ENCODE assay signal across 8 cellular contexts in genomic region chr9:127450831-127451680, GRCh38. TPM values are rescaled to one million over a fixed set of nuclear protein-coding genes. Genes with fewer than 3 reads are reported as not detected.
DNase-seq lines count a peak whose midpoint lies in the region; ATAC-seq and TF ChIP-seq lines count a peak whose summit lies in the region.

TSS of gene LRSAM1 (plus strand) at chr9:127451510. CDS start at chr9:127454528, 3,018 bp downstream.
TSS of gene RPL12 (minus strand) at chr9:127451406. CDS start at chr9:127451317, 89 bp downstream.

- peaks cover 42% of the 10 kb centered on the region for H3K36me3 ChIP-seq in upper lobe of right lung

- H3K9me3 Mint-ChIP-seq in T-helper 1 cell treated with Interleukin-12 subunit alpha and Interleukin-12 subunit beta and Interleukin-4 antibody, amounts not matched to agents 30 μg/mL and 1 μg/mL, for 36 hours: no peaks in the 10 kb centered on the region
- no peaks in the 10 kb centered on the region for H3K9me3 Mint-ChIP-seq in progenitor cell of endocrine pancreas (ENCODE audit: low read depth)

- H3K36me3 Mint-ChIP-seq in T-helper 1 cell treated with Interleukin-12 subunit alpha and Interleukin-12 subunit beta and Interleukin-4 antibody, amounts not matched to agents 30 μg/mL and 1 μg/mL, for 36 hours (ENCODE audit: low read depth): peaks cover 54% of the 10 kb centered on the region
- peaks cover 30% of the 10 kb centered on the region for H3K36me3 Mint-ChIP-seq in progenitor cell of endocrine pancreas (ENCODE audit: insufficient read depth)

- peak; percentile 27 for TF ChIP-seq CTCF in GM13977 (IDR thresholded peaks at IDR 0.05; ENCODE audit: extremely low read depth, insufficient read depth, missing control alignments)
- no peak for TF ChIP-seq CTCF in progenitor cell of endocrine pancreas (IDR thresholded peaks at IDR 0.05; ENCODE audit: unreplicated experiment)
- TF ChIP-seq CTCF in upper lobe of right lung (IDR thresholded peaks at IDR 0.05): no peak

- H3K9me3 ChIP-seq in upper lobe of right lung: no peaks in the 10 kb centered on the region

- in situ Hi-C loops in GM13977 (cut with MboI; ENCODE audit: low pct_unique_long_range_greater_than_20kb, low sequenced_read_pairs, unreplicated experiment): no loop called here

- no peaks in the 10 kb centered on the region for H3K27me3 Mint-ChIP-seq in T-helper 1 cell treated with Interleukin-12 subunit alpha and Interleukin-12 subunit beta and Interleukin-4 antibody, amounts not matched to agents 30 μg/mL and 1 μg/mL, for 36 hours (ENCODE audit: low read depth)
- H3K27me3 Mint-ChIP-seq in progenitor cell of endocrine pancreas: no peaks in the 10 kb centered on the region

- peaks cover 50% of the 10 kb centered on the region for H3K4me1 Mint-ChIP-seq in T-helper 1 cell treated with Interleukin-12 subunit alpha and Interleukin-12 subunit beta and Interleukin-4 antibody, amounts not matched to agents 30 μg/mL and 1 μg/mL, for 36 hours (ENCODE audit: low read depth)
- H3K4me1 Mint-ChIP-seq in progenitor cell of endocrine pancreas (ENCODE audit: low read depth): peaks cover 23% of the 10 kb centered on the region

- peak; percentile 96 for DNase-seq in GM13977 (ENCODE audit: low spot score)
- peak; percentile 72 for DNase-seq in NCI-H1694 treated with DMSO at 0.1 percent for 48 hours (lab: John Stamatoyannopoulos, UW)
- DNase-seq in amniotic stem cell (lab: John Stamatoyannopoulos, UW): peak; percentile 74
- DNase-seq in left cardiac atrium: peak; percentile 97
- peak; percentile 98 for DNase-seq in progenitor cell of endocrine pancreas (ENCODE audit: low spot score, unreplicated experiment)
- peak; percentile 97 for DNase-seq in upper lobe of right lung

- H3K4me3 ChIP-seq in upper lobe of right lung: peak within 1 kb of the TSS; percentile 80

- intact Hi-C loops in left cardiac atrium (cut with DNase I) (loop anchor here in 1 of 2 donors (1.0 kb wide), 1 partner anchor 27 kb away; the partner anchor contains the start of gene ZNF79), upper lobe of right lung (cut with DNase I) (no loop called here)

- H3K27ac ChIP-seq in upper lobe of right lung: peak within 1 kb of the TSS; percentile 93

- peak within 1 kb of the TSS; percentile 97 for H3K27ac Mint-ChIP-seq in T-helper 1 cell treated with Interleukin-12 subunit alpha and Interleukin-12 subunit beta and Interleukin-4 antibody, amounts not matched to agents 30 μg/mL and 1 μg/mL, for 36 hours
- H3K27ac Mint-ChIP-seq in progenitor cell of endocrine pancreas: peak within 1 kb of the TSS; percentile 99

- no peaks in the 10 kb centered on the region for H3K27me3 ChIP-seq in upper lobe of right lung

- H3K4me1 ChIP-seq in upper lobe of right lung: peaks cover 32% of the 10 kb centered on the region

- peak within 1 kb of the TSS; percentile 92 for H3K4me3 Mint-ChIP-seq in T-helper 1 cell treated with Interleukin-12 subunit alpha and Interleukin-12 subunit beta and Interleukin-4 antibody, amounts not matched to agents 30 μg/mL and 1 μg/mL, for 36 hours
- H3K4me3 Mint-ChIP-seq in progenitor cell of endocrine pancreas (ENCODE audit: low read depth): peak within 1 kb of the TSS; percentile 95

- ATAC-seq in HG02884 (IDR thresholded peaks at IDR 0.05; ENCODE audit: unreplicated experiment) (peak; percentile 57), left cardiac atrium (peak; percentile 85 to 88), upper lobe of right lung (peak; percentile 85)

RNA-seq across cellular contexts. Expression of gene LRSAM1, which starts in this region (rescaled TPM):
- 10 to 100 TPM; 17.2 to 22.6 TPM for total RNA-seq in left cardiac atrium
- 28.5 TPM in 2 replicates for total RNA-seq in progenitor cell of endocrine pancreas
- 18.8 TPM for total RNA-seq in upper lobe of right lung

RNA-seq across cellular contexts. Expression of gene RPL12, which starts in this region (rescaled TPM):
- 100 to 1,000 TPM; 691 to 730 TPM for total RNA-seq in left cardiac atrium
- 1,044 and 1,067 TPM in 2 replicates for total RNA-seq in progenitor cell of endocrine pancreas
- total RNA-seq in upper lobe of right lung: 1,020 TPM

Comparison
In these comparisons a context has a peak if more than half of its experiments do, and no peak if none do; other contexts are left out.
1. Peak in every context shown above with its lines: DNase-seq, ATAC-seq, H3K4me3 ChIP-seq and H3K27ac ChIP-seq.